ENCODE assay signal across 19 cellular contexts in the genomic region with DNA sequence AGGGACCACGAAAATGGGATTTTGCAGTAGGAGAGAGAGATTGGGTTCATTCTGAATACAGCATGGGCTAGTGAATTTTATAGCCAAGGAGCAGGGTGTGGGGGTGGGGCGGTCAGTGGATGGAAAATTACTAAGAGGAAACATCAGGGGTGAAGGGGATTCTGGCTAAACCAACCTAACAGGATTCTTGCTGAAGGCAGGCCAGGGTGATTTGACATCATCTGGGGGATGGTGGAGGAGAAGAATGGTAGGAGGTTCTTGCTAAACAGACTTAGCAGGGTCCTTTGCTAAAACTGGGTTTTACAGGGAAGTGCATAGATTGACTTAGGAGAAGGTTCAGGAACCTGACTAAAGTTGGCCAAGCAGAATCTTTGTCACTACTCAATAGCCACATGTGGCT.
A peak's percentile ranks its signal among the peaks of the same experiment; 100 is the strongest.
DNase-seq lines count a peak whose midpoint lies in the region; ATAC-seq, FAIRE-seq and TF ChIP-seq lines count a peak whose summit lies in the region.
"Had no signal": no experiment of that assay in that cellular context is flagged by ENCODE, and none has a peak within 500 bp of the region (broad histone marks: within the 10 kb centered on the region; RNA-seq: fewer than 3 reads in every experiment).

No MANE protein-coding gene starts in this region.

- H2BK12ac ChIP-seq in H9 (ENCODE audit: insufficient read length, low read depth, low read length): no peak overlapping the region

- H3K56ac ChIP-seq in H9 (ENCODE audit: insufficient read length, low read depth, low read length): no peak overlapping the region

- H3K9ac ChIP-seq in H9 (ENCODE audit: extremely low read depth, insufficient read length, low read length): no peak overlapping the region

- peaks cover 6% of the 10 kb centered on the region; the same call in 1 of the 2 replicates for H3K4me1 ChIP-seq in H9 (ENCODE audit: insufficient read depth, low read length)
- no peaks in the 10 kb centered on the region for H3K4me1 ChIP-seq in GM23338 (ENCODE audit: insufficient read depth)
- H3K4me1 ChIP-seq in right cardiac atrium (ENCODE audit: control insufficient read depth, insufficient read depth, low read length): no peaks in the 10 kb centered on the region
- H3K4me1 ChIP-seq: BE2C had no signal

- peaks cover 0 to 4% (median 2%) of the 10 kb centered on the region in 3 experiments; a peak in 5 of 7 replicates for H3K36me3 Mint-ChIP-seq in H9 (ENCODE audit: insufficient read depth in 1 of 3, low read depth in 3 of 3)
- no peaks in the 10 kb centered on the region for H3K36me3 Mint-ChIP-seq in GM23338 (ENCODE audit: low read depth)
- H3K36me3 Mint-ChIP-seq: CD4-positive, CD25-positive, alpha-beta regulatory T cell; CD8-positive, alpha-beta memory T cell had no signal

- ATAC-seq in GM23338 (no peak), right cardiac atrium (no peak)
- ATAC-seq: K562 had no signal

- no peak overlapping the region for H3T11ph ChIP-seq in H9 (ENCODE audit: low read length)

- H3K4me1 Mint-ChIP-seq in H9: peaks cover 7 to 12% of the 10 kb centered on the region in 2 experiments
- H3K4me1 Mint-ChIP-seq in GM23338: peaks cover 9% of the 10 kb centered on the region; the same call in 2 of the 3 replicates
- H3K4me1 Mint-ChIP-seq: CD4-positive, CD25-positive, alpha-beta regulatory T cell; CD8-positive, alpha-beta memory T cell had no signal

- no peak overlapping the region for H3K4ac ChIP-seq in H9 (ENCODE audit: low read depth, low read length)

- no peaks in the 10 kb centered on the region for H3K79me1 ChIP-seq in H9 (ENCODE audit: insufficient read depth, low read depth, low read length, poor library complexity, severe bottlenecking)

- H2AFZ ChIP-seq in H9 (ENCODE audit: low read length): no peak overlapping the region
- no peak overlapping the region for H2AFZ ChIP-seq in GM23338

- H4K20me1 ChIP-seq in H9 (ENCODE audit: control insufficient read depth, insufficient read depth, insufficient read length): no peaks in the 10 kb centered on the region
- no peaks in the 10 kb centered on the region for H4K20me1 ChIP-seq in GM23338 (replicated peaks; ENCODE audit: insufficient read depth)

- H3K4me3 ChIP-seq in GM23338 (no peak overlapping the region), right cardiac atrium (ENCODE audit: low read length) (no peak overlapping the region)
- H3K4me3 ChIP-seq: K562 had no signal

- no peak overlapping the region for H3K27ac Mint-ChIP-seq in H9
- H3K27ac Mint-ChIP-seq in GM23338: no peak overlapping the region
- H3K27ac Mint-ChIP-seq: CD4-positive, CD25-positive, alpha-beta regulatory T cell; CD8-positive, alpha-beta memory T cell had no signal

- DNase-seq in H9: peak; percentile 26
- DNase-seq in iPS DF 19.7 (ENCODE audit: low read depth, low spot score): peak; percentile 3
- DNase-seq in mucosa of gallbladder (ENCODE audit: low spot score): no peak
- DNase-seq in GM23338 (ENCODE audit: low spot score): no peak
- DNase-seq in right cardiac atrium: no peak
- no peak for DNase-seq in NCI-H2227 (lab: John Stamatoyannopoulos, UW; ENCODE audit: unreplicated experiment)
- DNase-seq: ACHN; BE2C; C1 segment of cervical spinal cord; CD4-positive, CD25-positive, alpha-beta regulatory T cell; CD8-positive, alpha-beta memory T cell; COR-L47; GDM1; IMR-90 had no signal

- H3K27ac ChIP-seq in H9 (ENCODE audit: insufficient read length, low read depth, low read length): no peak overlapping the region
- H3K27ac ChIP-seq in GM23338 (ENCODE audit: low read depth): no peak overlapping the region
- H3K27ac ChIP-seq in right cardiac atrium (ENCODE audit: low read length): no peak overlapping the region

- no peak overlapping the region for H2BK120ac ChIP-seq in H9 (ENCODE audit: low read depth, low read length, poor library complexity, severe bottlenecking)

- H3K27me3 Mint-ChIP-seq in H9 (ENCODE audit: low read depth) (no peaks in the 10 kb centered on the region; the same call in 1 of the 2 replicates), GM23338 (ENCODE audit: insufficient read depth, low read depth, poor library complexity) (peaks cover 2% of the 10 kb centered on the region)
- H3K27me3 Mint-ChIP-seq: CD4-positive, CD25-positive, alpha-beta regulatory T cell had no signal

- no peak overlapping the region for H4K91ac ChIP-seq in H9 (ENCODE audit: insufficient read length, low read depth, low read length)

- H2AK5ac ChIP-seq in H9 (ENCODE audit: insufficient read length, low read length): no peak overlapping the region

- H3K23me2 ChIP-seq in H9 (ENCODE audit: insufficient read length, low read depth, low read length, poor library complexity, severe bottlenecking): no peaks in the 10 kb centered on the region

- H3K4me2 ChIP-seq in H9 (ENCODE audit: insufficient read depth, insufficient read length, low read length): no peak overlapping the region
- no peak overlapping the region for H3K4me2 ChIP-seq in GM23338

- H4K8ac ChIP-seq in H9 (replicated peaks; ENCODE audit: insufficient read length, low read depth, low read length): no peak overlapping the region

- no peak overlapping the region for H3K18ac ChIP-seq in H9 (ENCODE audit: insufficient read length, low read depth, low read length)

- no peak overlapping the region for H2BK15ac ChIP-seq in H9 (ENCODE audit: low read depth, low read length)

- no peaks in the 10 kb centered on the region for H3K9me2 ChIP-seq in GM23338 (ENCODE audit: insufficient read depth)

- peak; percentile 43 for FAIRE-seq in colon (lab: Jason Lieb, UNC)
- FAIRE-seq: D721Med, H54, HTR-8/SVneo, K562 had no signal

- no peak overlapping the region for H3K14ac ChIP-seq in H9 (ENCODE audit: insufficient read depth, low read length)

- no CpG with 5 or more reads among the region's 2 CpGs for WGBS in H9 (ENCODE audit: extremely low coverage, insufficient read length, low lambda C conversion rate)
- WGBS in right cardiac atrium: 66% methylated on average over 2 of the region's 2 CpGs

- no peak for TF ChIP-seq CTCF in H9 (conservative IDR thresholded peaks at IDR 0.05)
- TF ChIP-seq CTCF in GM23338 (conservative IDR thresholded peaks at IDR 0.05; ENCODE audit: low read depth in 2 of 2): no peak

- H4K5ac ChIP-seq in H9 (ENCODE audit: insufficient read length, low read depth, low read length): no peak overlapping the region

- no peaks in the 10 kb centered on the region for H3F3A ChIP-seq in GM23338 (replicated peaks; ENCODE audit: low read depth)

- 0 out of 5 replicates have a peak overlapping the region, but pooled peaks of 1 of the 2 experiments have one; percentile 23 for H3K4me3 Mint-ChIP-seq in H9
- no peak overlapping the region for H3K4me3 Mint-ChIP-seq in GM23338
- H3K4me3 Mint-ChIP-seq: CD4-positive, CD25-positive, alpha-beta regulatory T cell; CD8-positive, alpha-beta memory T cell had no signal

- no peak overlapping the region for H2BK20ac ChIP-seq in H9 (ENCODE audit: low read depth, low read length, poor library complexity, severe bottlenecking)

- H3K9me3 Mint-ChIP-seq in H9 (peaks cover 1 to 41% of the 10 kb centered on the region in 2 experiments; a peak in 3 of 5 replicates), GM23338 (peaks cover 2% of the 10 kb centered on the region; the same call in 1 of the 3 replicates)

- intact Hi-C loops in right cardiac atrium (cut with DNase I): no loop called here

- no peak overlapping the region for H3K23ac ChIP-seq in H9 (ENCODE audit: insufficient read length, low read depth, low read length)

- no peaks in the 10 kb centered on the region for H3K79me2 ChIP-seq in H9 (ENCODE audit: insufficient read depth, low read length)
- H3K79me2 ChIP-seq in GM23338 (replicated peaks; ENCODE audit: insufficient read depth): no peaks in the 10 kb centered on the region

- H3K36me3 ChIP-seq in GM23338 (ENCODE audit: insufficient read depth): no peaks in the 10 kb centered on the region
- H3K36me3 ChIP-seq: BE2C had no signal

- no peak overlapping the region for H2BK5ac ChIP-seq in H9 (ENCODE audit: insufficient read length, low read length)

- H3K27me3 ChIP-seq in H9 (ENCODE audit: insufficient read depth, low read length) (no peaks in the 10 kb centered on the region), GM23338 (ENCODE audit: insufficient read depth) (no peaks in the 10 kb centered on the region), right cardiac atrium (ENCODE audit: control insufficient read depth, insufficient read depth) (no peaks in the 10 kb centered on the region)
- H3K27me3 ChIP-seq: BE2C had no signal

- H3K9me3 ChIP-seq in H9 (ENCODE audit: control insufficient read depth, low read depth, low read length): no peaks in the 10 kb centered on the region
- H3K9me3 ChIP-seq in right cardiac atrium (ENCODE audit: control insufficient read depth, low read length): no peaks in the 10 kb centered on the region
- H3K9me3 ChIP-seq: BE2C had no signal

TF ChIP-seq in GM23338, 12 proteins besides CTCF, POLR2A, EP300 and RAD21 (continues in another document):
- TF ChIP-seq STAT1 (IDR thresholded peaks at IDR 0.05; ENCODE audit: unreplicated experiment) (no peak), NANOG (IDR thresholded peaks at IDR 0.05; ENCODE audit: borderline replicate concordance) (no peak), CREB1 (CRISPR knock-in tag; IDR thresholded peaks at IDR 0.05; ENCODE audit: low read depth) (no peak), EZH2phosphoT487 (IDR thresholded peaks at IDR 0.05; ENCODE audit: unreplicated experiment) (no peak)
- TF ChIP-seq, protein P1, sequence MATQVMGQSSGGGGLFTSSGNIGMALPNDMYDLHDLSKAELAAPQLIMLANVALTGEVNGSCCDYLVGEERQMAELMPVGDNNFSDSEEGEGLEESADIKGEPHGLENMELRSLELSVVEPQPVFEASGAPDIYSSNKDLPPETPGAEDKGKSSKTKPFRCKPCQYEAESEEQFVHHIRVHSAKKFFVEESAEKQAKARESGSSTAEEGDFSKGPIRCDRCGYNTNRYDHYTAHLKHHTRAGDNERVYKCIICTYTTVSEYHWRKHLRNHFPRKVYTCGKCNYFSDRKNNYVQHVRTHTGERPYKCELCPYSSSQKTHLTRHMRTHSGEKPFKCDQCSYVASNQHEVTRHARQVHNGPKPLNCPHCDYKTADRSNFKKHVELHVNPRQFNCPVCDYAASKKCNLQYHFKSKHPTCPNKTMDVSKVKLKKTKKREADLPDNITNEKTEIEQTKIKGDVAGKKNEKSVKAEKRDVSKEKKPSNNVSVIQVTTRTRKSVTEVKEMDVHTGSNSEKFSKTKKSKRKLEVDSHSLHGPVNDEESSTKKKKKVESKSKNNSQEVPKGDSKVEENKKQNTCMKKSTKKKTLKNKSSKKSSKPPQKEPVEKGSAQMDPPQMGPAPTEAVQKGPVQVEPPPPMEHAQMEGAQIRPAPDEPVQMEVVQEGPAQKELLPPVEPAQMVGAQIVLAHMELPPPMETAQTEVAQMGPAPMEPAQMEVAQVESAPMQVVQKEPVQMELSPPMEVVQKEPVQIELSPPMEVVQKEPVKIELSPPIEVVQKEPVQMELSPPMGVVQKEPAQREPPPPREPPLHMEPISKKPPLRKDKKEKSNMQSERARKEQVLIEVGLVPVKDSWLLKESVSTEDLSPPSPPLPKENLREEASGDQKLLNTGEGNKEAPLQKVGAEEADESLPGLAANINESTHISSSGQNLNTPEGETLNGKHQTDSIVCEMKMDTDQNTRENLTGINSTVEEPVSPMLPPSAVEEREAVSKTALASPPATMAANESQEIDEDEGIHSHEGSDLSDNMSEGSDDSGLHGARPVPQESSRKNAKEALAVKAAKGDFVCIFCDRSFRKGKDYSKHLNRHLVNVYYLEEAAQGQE (IDR thresholded peaks at IDR 0.05; ENCODE audit: unreplicated experiment): no peak

Comparison
In these comparisons a context has a peak if more than half of its experiments do, and no peak if none do; other contexts are left out.
1. DNase-seq: peak in H9 (single experiment) and iPS DF 19.7 (single experiment); none in mucosa of gallbladder (single experiment), GM23338 (single experiment), right cardiac atrium (0 of 3) and NCI-H2227 (single experiment).